Comparison of ENCODE assay signal across 8 cellular contexts in genomic region chr10:129756912-129757861, GRCh38.
DNase-seq lines count a peak whose midpoint lies in the region; ATAC-seq and TF ChIP-seq lines count a peak whose summit lies in the region.

No MANE protein-coding gene starts in this region.

- H3K36me3 ChIP-seq in mammary epithelial cell (ENCODE audit: insufficient read depth, low read length) (no peaks in the 10 kb centered on the region), vagina (peaks cover 0 to 6% of the 10 kb centered on the region in 2 donors)

- H3K4me2 ChIP-seq in mammary epithelial cell (ENCODE audit: insufficient read depth, low read depth, low read length): peak overlapping the region; percentile 36

- H2AFZ ChIP-seq in mammary epithelial cell (ENCODE audit: low read depth, low read length): peak overlapping the region; percentile 12

- no peaks in the 10 kb centered on the region for H3K27me3 Mint-ChIP-seq in activated naive CD8-positive, alpha-beta T cell
- no peaks in the 10 kb centered on the region for H3K27me3 Mint-ChIP-seq in activated naive CD8-positive, alpha-beta T cell treated with anti-CD3 and anti-CD28 coated beads, Interleukin-2, amount 50 U/mL, for 24 hours

- H3K9ac ChIP-seq in mammary epithelial cell (ENCODE audit: insufficient read depth, low read length): no peak overlapping the region

- H3K4me3 ChIP-seq in mammary epithelial cell (replicated peaks in 1 of 3; ENCODE audit: insufficient read depth in 1 of 3, low read depth in 2 of 3, low read length in 3 of 3): no peak overlapping the region
- H3K4me3 ChIP-seq in vagina: peak overlapping the region in 1 of 2 donors; percentile 13

- ATAC-seq in activated naive CD8-positive, alpha-beta T cell treated with anti-CD3 and anti-CD28 coated beads, Interleukin-2, amount 50 U/mL, for 24 hours: no peak
- ATAC-seq in HG02885 (IDR thresholded peaks at IDR 0.05; ENCODE audit: poor library complexity, unreplicated experiment) (no peak), GM21515 (IDR thresholded peaks at IDR 0.05; ENCODE audit: unreplicated experiment) (no peak)

- no peak for TF ChIP-seq CTCF in mammary epithelial cell (conservative IDR thresholded peaks at IDR 0.05 in 1 of 2, IDR thresholded peaks at IDR 0.05 in 1 of 2; ENCODE audit: extremely low read depth in 1 of 2, insufficient read depth in 1 of 2, low read depth in 1 of 2, low read length in 2 of 2)
- TF ChIP-seq CTCF in vagina (IDR thresholded peaks at IDR 0.05): no peak

- CTCF ChIA-PET in mammary epithelial cell (lab: Charles Lee; ENCODE audit: low non-redundant PET): no interaction called here

- H3K79me2 ChIP-seq in mammary epithelial cell (ENCODE audit: insufficient read depth, low read length): no peaks in the 10 kb centered on the region

- H3K27ac ChIP-seq in mammary epithelial cell (ENCODE audit: insufficient read depth, low read depth, low read length): no peak overlapping the region
- H3K27ac ChIP-seq in vagina: no peak overlapping the region

- H3K9me3 ChIP-seq in mammary epithelial cell (replicated peaks; ENCODE audit: insufficient read depth, low read length) (peaks cover 38% of the 10 kb centered on the region), vagina (no peaks in the 10 kb centered on the region)

- no peak for DNase-seq in activated naive CD8-positive, alpha-beta T cell treated with anti-CD3 and anti-CD28 coated beads, Interleukin-2, amount 50 U/mL, for 24 hours
- DNase-seq in mammary epithelial cell (peak; percentile 14), midbrain (lab: John Stamatoyannopoulos, UW) (peak; percentile 38), vagina (ENCODE audit: extremely low spot score in 2 of 2) (peak; percentile 16 to 34), occipital lobe (lab: John Stamatoyannopoulos, UW) (no peak)

- H3K4me1 Mint-ChIP-seq in activated naive CD8-positive, alpha-beta T cell (ENCODE audit: low read depth): peaks cover 16% of the 10 kb centered on the region
- H3K4me1 Mint-ChIP-seq in activated naive CD8-positive, alpha-beta T cell treated with anti-CD3 and anti-CD28 coated beads, Interleukin-2, amount 50 U/mL, for 24 hours: peaks cover 11% of the 10 kb centered on the region

- peaks cover 33% of the 10 kb centered on the region for H3K36me3 Mint-ChIP-seq in activated naive CD8-positive, alpha-beta T cell
- peaks cover 35% of the 10 kb centered on the region for H3K36me3 Mint-ChIP-seq in activated naive CD8-positive, alpha-beta T cell treated with anti-CD3 and anti-CD28 coated beads, Interleukin-2, amount 50 U/mL, for 24 hours (ENCODE audit: low read depth)

- H3K4me3 Mint-ChIP-seq in activated naive CD8-positive, alpha-beta T cell: peak overlapping the region; percentile 67
- no peak overlapping the region for H3K4me3 Mint-ChIP-seq in activated naive CD8-positive, alpha-beta T cell treated with anti-CD3 and anti-CD28 coated beads, Interleukin-2, amount 50 U/mL, for 24 hours

- no peaks in the 10 kb centered on the region for H4K20me1 ChIP-seq in mammary epithelial cell (ENCODE audit: insufficient read depth, low read length)

- dilution Hi-C loops in mammary epithelial cell (cut with HindIII; ENCODE audit: low sequenced_read_pairs): no loop called here

- intact Hi-C loops in mammary epithelial cell (cut with micrococcal nuclease): no loop called here
- intact Hi-C loops in vagina (cut with DNase I): no loop called here

- no peak overlapping the region for H3K27ac Mint-ChIP-seq in activated naive CD8-positive, alpha-beta T cell
- H3K27ac Mint-ChIP-seq in activated naive CD8-positive, alpha-beta T cell treated with anti-CD3 and anti-CD28 coated beads, Interleukin-2, amount 50 U/mL, for 24 hours: no peak overlapping the region

- H3K27me3 ChIP-seq in mammary epithelial cell (ENCODE audit: insufficient read depth, low read length) (no peaks in the 10 kb centered on the region), vagina (no peaks in the 10 kb centered on the region)

- H3K4me1 ChIP-seq in mammary epithelial cell (ENCODE audit: insufficient read depth, low read length) (no peaks in the 10 kb centered on the region), vagina (peaks cover 16% of the 10 kb centered on the region)

- WGBS in mammary epithelial cell (ENCODE audit: low coverage, missing lambda C conversion rate): 34% methylated on average over 17 of the region's 21 CpGs

- TF ChIP-seq POLR2A in vagina (IDR thresholded peaks at IDR 0.05): no peak

- peaks cover 16% of the 10 kb centered on the region for H3K9me3 Mint-ChIP-seq in activated naive CD8-positive, alpha-beta T cell (ENCODE audit: low read depth)
- H3K9me3 Mint-ChIP-seq in activated naive CD8-positive, alpha-beta T cell treated with anti-CD3 and anti-CD28 coated beads, Interleukin-2, amount 50 U/mL, for 24 hours: peaks cover 21% of the 10 kb centered on the region

- BruUV-seq in mammary epithelial cell (replicated peaks; lab: Mats Ljungman, UMichigan): no TSS peak

- in situ Hi-C loops in mammary epithelial cell (cut with MboI; ENCODE audit: low sequenced_read_pairs in 2 of 2): no loop called here

Comparison
In these comparisons a context has a peak if more than half of its experiments do, and no peak if none do; other contexts are left out.
1. DNase-seq: peak in mammary epithelial cell (single experiment), midbrain (single experiment) and vagina (2 of 2); none in activated naive CD8-positive, alpha-beta T cell treated with anti-CD3 and anti-CD28 coated beads, Interleukin-2, amount 50 U/mL, for 24 hours (single experiment) and occipital lobe (single experiment).